Comparison of ENCODE assay signal across 8 cellular contexts in genomic region chr17:3535253-3535995, GRCh38. TPM values are rescaled to one million over a fixed set of nuclear protein-coding genes. Genes with fewer than 3 reads are reported as not detected.
DNase-seq lines count a peak whose midpoint lies in the region.

No MANE protein-coding gene starts in this region.

- H3K27me3 Mint-ChIP-seq in activated CD4-positive, alpha-beta memory T cell treated with anti-CD3 and anti-CD28 coated beads, Interleukin-2, amount 10 ng/mL, durations not matched to agents 7 days and 5 days, result peaks cover 6% of the 10 kb centered on the region

- DNase-seq in EH (ENCODE audit: low read depth) (peak; percentile 73), M059J (ENCODE audit: low read depth) (peak; percentile 65), lung microvascular endothelial cell (ENCODE audit: low read depth in 2 of 2) (peak; percentile 39 to 51), SKM-1 treated with dmso at 0.1 percent for 144 hours (lab: John Stamatoyannopoulos, UW; ENCODE audit: unreplicated experiment) (no peak), NCI-H128 (lab: John Stamatoyannopoulos, UW; ENCODE audit: unreplicated experiment) (no peak)
- DNase-seq in activated CD4-positive, alpha-beta memory T cell treated with anti-CD3 and anti-CD28 coated beads, Interleukin-2, amount 10 ng/mL, durations not matched to agents 7 days and 5 days, result peak; percentile 61
- DNase-seq in effector CD8-positive, alpha-beta T cell (lab: John Stamatoyannopoulos, UW), result peak; percentile 6
- DNase-seq in stimulated activated CD4-positive, alpha-beta T cell treated with anti-CD3 and anti-CD28 coated beads, TNF-alpha, amount 100 ng/mL, for 24 hours (ENCODE audit: low read depth in 3 of 3), result peak; percentile 34 to 61 (median 36)

- no peak overlapping the region for H3K27ac Mint-ChIP-seq in activated CD4-positive, alpha-beta memory T cell treated with anti-CD3 and anti-CD28 coated beads, Interleukin-2, amount 10 ng/mL, durations not matched to agents 7 days and 5 days

- no peaks in the 10 kb centered on the region for H3K9me3 Mint-ChIP-seq in activated CD4-positive, alpha-beta memory T cell treated with anti-CD3 and anti-CD28 coated beads, Interleukin-2, amount 10 ng/mL, durations not matched to agents 7 days and 5 days

- H3K4me3 Mint-ChIP-seq in activated CD4-positive, alpha-beta memory T cell treated with anti-CD3 and anti-CD28 coated beads, Interleukin-2, amount 10 ng/mL, durations not matched to agents 7 days and 5 days, result no peak overlapping the region

- CTCF ChIA-PET in activated CD4-positive, alpha-beta memory T cell treated with anti-CD3 and anti-CD28 coated beads, Interleukin-2, amount 10 ng/mL, durations not matched to agents 7 days and 5 days (lab: Charles Lee), result no interaction called here

- POLR2A ChIA-PET in activated CD4-positive, alpha-beta memory T cell treated with anti-CD3 and anti-CD28 coated beads, Interleukin-2, amount 10 ng/mL, durations not matched to agents 7 days and 5 days (lab: Charles Lee), result no interaction called here

- no peaks in the 10 kb centered on the region for H3K36me3 Mint-ChIP-seq in activated CD4-positive, alpha-beta memory T cell treated with anti-CD3 and anti-CD28 coated beads, Interleukin-2, amount 10 ng/mL, durations not matched to agents 7 days and 5 days (ENCODE audit: low read depth)

- peaks cover 15% of the 10 kb centered on the region for H3K4me1 Mint-ChIP-seq in activated CD4-positive, alpha-beta memory T cell treated with anti-CD3 and anti-CD28 coated beads, Interleukin-2, amount 10 ng/mL, durations not matched to agents 7 days and 5 days

RNA-seq across cellular contexts. Expression of gene TRPV3, which starts 22.2 kb away (rescaled TPM):
- 0.66 and 1.4 TPM in 2 replicates for total RNA-seq in M059J (2014; rRNA removed; shearing (Covaris generic))
- total RNA-seq in activated CD4-positive, alpha-beta memory T cell treated with anti-CD3 and anti-CD28 coated beads, Interleukin-2, amount 10 ng/mL, durations not matched to agents 7 days and 5 days, result under 1 TPM; 0.13 to 0.43 TPM
- total RNA-seq in lung microvascular endothelial cell, result under 0.01 TPM in 1 of 2 replicates, not detected in the other

RNA-seq across cellular contexts. Expression of gene ASPA, which starts 59.6 kb away (rescaled TPM):
- total RNA-seq in M059J (2014; rRNA removed; shearing (Covaris generic)), result not detected in 2 replicates
- total RNA-seq in activated CD4-positive, alpha-beta memory T cell treated with anti-CD3 and anti-CD28 coated beads, Interleukin-2, amount 10 ng/mL, durations not matched to agents 7 days and 5 days, result not detected
- total RNA-seq in lung microvascular endothelial cell, result not detected in 2 replicates

Comparison
In these comparisons a context has a peak if more than half of its experiments do, and no peak if none do; other contexts are left out.
1. DNase-seq: peak in EH (single experiment), M059J (single experiment), activated CD4-positive, alpha-beta memory T cell treated with anti-CD3 and anti-CD28 coated beads, Interleukin-2, amount 10 ng/mL, durations not matched to agents 7 days and 5 days (single experiment), effector CD8-positive, alpha-beta T cell (single experiment), lung microvascular endothelial cell (2 of 2) and stimulated activated CD4-positive, alpha-beta T cell treated with anti-CD3 and anti-CD28 coated beads, TNF-alpha, amount 100 ng/mL, for 24 hours (3 of 3); none in SKM-1 treated with dmso at 0.1 percent for 144 hours (single experiment) and NCI-H128 (single experiment).